In the genomic region with DNA sequence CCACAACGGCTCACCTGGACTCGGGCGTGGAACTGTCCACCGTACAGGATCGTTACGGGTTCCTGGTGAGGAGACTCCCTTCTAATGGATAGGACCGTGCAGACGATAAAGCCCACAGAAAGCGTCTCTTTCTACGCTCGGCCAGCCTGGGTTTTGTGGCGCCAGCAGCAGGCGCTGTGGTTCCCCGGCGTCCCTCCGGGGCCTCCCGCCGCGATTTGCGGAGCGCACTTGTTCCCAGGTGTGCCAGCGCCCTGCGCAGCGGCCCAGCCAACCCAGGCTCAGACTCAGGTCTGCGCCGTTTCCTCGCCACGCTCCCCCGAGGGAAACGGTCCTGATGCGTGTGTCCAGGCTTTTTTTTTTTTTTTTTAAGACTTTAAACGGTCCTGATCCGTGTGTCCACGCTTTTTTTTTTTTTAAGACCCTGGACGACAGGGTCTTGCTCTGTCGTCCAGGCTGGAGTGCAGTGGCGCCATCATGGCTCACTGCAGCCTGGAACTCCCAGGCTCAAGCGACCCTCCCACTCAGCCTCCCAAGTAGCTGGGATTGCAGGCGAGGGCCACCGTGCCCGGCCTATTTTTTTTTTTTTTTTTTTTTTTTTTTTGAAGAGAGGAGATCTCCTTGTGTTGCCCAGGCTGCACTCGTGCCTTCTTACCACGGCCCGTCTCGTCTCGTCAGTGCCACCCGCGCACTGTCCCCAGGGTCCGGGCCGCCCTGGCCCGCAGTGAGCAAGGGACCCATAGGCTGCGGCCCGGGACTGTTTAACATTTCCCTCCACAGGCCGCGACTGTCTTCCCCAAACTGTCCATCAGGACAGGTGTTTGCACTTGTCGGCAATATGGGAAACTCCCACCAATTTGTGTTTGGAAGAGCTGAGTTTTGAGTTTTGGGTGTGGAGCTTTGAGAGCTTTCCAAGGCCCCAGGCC, we compare ENCODE assay signal across 8 cellular contexts. TPM values are rescaled to one million over a fixed set of nuclear protein-coding genes. Genes with fewer than 3 reads are reported as not detected.
DNase-seq lines count a peak whose midpoint lies in the region; ATAC-seq, FAIRE-seq and TF ChIP-seq lines count a peak whose summit lies in the region.

No MANE protein-coding gene starts in this region.

- H3K27me3 Mint-ChIP-seq in naive thymus-derived CD4-positive, alpha-beta T cell: peaks cover 24 to 65% (median 53%) of the 10 kb centered on the region in 5 donors

- H3K9ac ChIP-seq in K562 (ENCODE audit: insufficient read depth in 1 of 2, low read depth in 2 of 2, low read length in 2 of 2): peak overlapping the region in 1 of 2 experiments; percentile 68; a peak in 2 of 4 replicates

- ATAC-seq in K562: peak; percentile 97
- peak; percentile 78 for ATAC-seq in naive thymus-derived CD4-positive, alpha-beta T cell
- no peak for ATAC-seq in GM19467 (IDR thresholded peaks at IDR 0.05; ENCODE audit: unreplicated experiment)
- ATAC-seq in GM19035 (IDR thresholded peaks at IDR 0.05; ENCODE audit: unreplicated experiment): no peak

- TF ChIP-seq POLR2A in K562 (conservative IDR thresholded peaks at IDR 0.05): no peak

- BruUV-seq in K562 (replicated peaks; lab: Mats Ljungman, UMichigan): no TSS peak

- H3K4me2 ChIP-seq in K562 (ENCODE audit: insufficient read depth, low read length): peak overlapping the region; percentile 31; the same call in 1 of the 2 replicates

- in situ Hi-C loops in K562 (cut with MboI): no loop called here

- no peaks in the 10 kb centered on the region for H4K20me1 ChIP-seq in K562 (replicated peaks; ENCODE audit: control insufficient read depth, insufficient read depth, low read length)

- DNase-seq in NCI-H526 treated with DMSO at 0.1 percent for 48 hours (lab: John Stamatoyannopoulos, UW) (peak; percentile 79), K562 (ENCODE audit: extremely low read depth in 1 of 4, low spot score in 3 of 4) (peak in 3 of 4 experiments; percentile 17 to 63 (median 54)), NCI-H2029 (lab: John Stamatoyannopoulos, UW) (no peak), dorsolateral prefrontal cortex (no peak)
- DNase-seq in naive thymus-derived CD4-positive, alpha-beta T cell: peak in 5 of 9 donors; percentile 22 to 44 (median 33)

- no peak overlapping the region for H3K27ac Mint-ChIP-seq in naive thymus-derived CD4-positive, alpha-beta T cell

- H3K4me3 ChIP-seq in K562: no peak overlapping the region
- no peak overlapping the region for H3K4me3 ChIP-seq in naive thymus-derived CD4-positive, alpha-beta T cell (ENCODE audit: low read length)
- peak overlapping the region in 20 of 59 donors; percentile 1 to 43 (median 15) for H3K4me3 ChIP-seq in dorsolateral prefrontal cortex

- H3K27me3 ChIP-seq in K562 (ENCODE audit: control insufficient read depth in 2 of 2, insufficient read depth in 2 of 2, low read length in 2 of 2) (peaks cover 4 to 16% of the 10 kb centered on the region in 2 experiments; a peak in 3 of 5 replicates), dorsolateral prefrontal cortex (peaks cover 0 to 87% (median 55%) of the 10 kb centered on the region in 45 donors)
- H3K27me3 ChIP-seq in naive thymus-derived CD4-positive, alpha-beta T cell (ENCODE audit: control insufficient read depth in 2 of 2, insufficient read depth in 2 of 2, low read length in 2 of 2): peaks cover 0 to 6% of the 10 kb centered on the region in 2 donors

- no peaks in the 10 kb centered on the region for H3K36me3 ChIP-seq in K562 (ENCODE audit: control insufficient read depth, insufficient read depth, low read length)
- no peaks in the 10 kb centered on the region for H3K36me3 ChIP-seq in naive thymus-derived CD4-positive, alpha-beta T cell (ENCODE audit: control insufficient read depth in 2 of 3, insufficient read depth in 3 of 3, low read length in 3 of 3)

- peak; percentile 40 for FAIRE-seq in K562 (lab: Jason Lieb, UNC)

- intact Hi-C loops in K562 (cut with micrococcal nuclease): no loop called here
- intact Hi-C loops in naive thymus-derived CD4-positive, alpha-beta T cell (cut with micrococcal nuclease): no loop called here
- intact Hi-C loops in dorsolateral prefrontal cortex (cut with DNase I): no loop called here

- no peaks in the 10 kb centered on the region for H3K9me3 ChIP-seq in K562 (replicated peaks; ENCODE audit: control insufficient read depth, insufficient read depth, low read depth, low read length)
- no peaks in the 10 kb centered on the region for H3K9me3 ChIP-seq in naive thymus-derived CD4-positive, alpha-beta T cell (ENCODE audit: control insufficient read depth in 2 of 3, low read length in 3 of 3)

- H3K9me1 ChIP-seq in K562 (ENCODE audit: control insufficient read depth, insufficient read depth, low read length): no peaks in the 10 kb centered on the region

- H2AFZ ChIP-seq in K562 (ENCODE audit: low read depth, low read length): peak overlapping the region; percentile 12; the same call in 1 of the 2 replicates

- peak; percentile 82 for TF ChIP-seq CTCF in GM12872 (IDR thresholded peaks at IDR 0.05; ENCODE audit: insufficient read depth, low read depth, low read length)
- TF ChIP-seq CTCF in K562 (IDR thresholded peaks at IDR 0.05 in 2 of 3, conservative IDR thresholded peaks at IDR 0.05 in 1 of 3; ENCODE audit: insufficient read depth in 2 of 3, low read depth in 1 of 3, low read length in 3 of 3): peak; percentile 59 to 70 (median 65)
- TF ChIP-seq CTCF in dorsolateral prefrontal cortex (IDR thresholded peaks at IDR 0.05 in 54 of 56, conservative IDR thresholded peaks at IDR 0.05 in 2 of 56; ENCODE audit: low read depth in 1 of 56, partially characterized antibody in 56 of 56): peak in 10 of 56 donors; percentile 13 to 37 (median 20)

- TF ChIP-seq RAD21 in K562 (CRISPR knock-in tag; conservative IDR thresholded peaks at IDR 0.05 in 1 of 2, IDR thresholded peaks at IDR 0.05 in 1 of 2): peak in 1 of 2 experiments; percentile 45; a peak in 2 of 4 replicates

- H3K4me1 Mint-ChIP-seq in naive thymus-derived CD4-positive, alpha-beta T cell: peaks cover 0 to 9% (median 6%) of the 10 kb centered on the region in 7 donors

- WGBS in K562 (ENCODE audit: insufficient coverage, low coverage, missing lambda C conversion rate): 19% methylated on average over 37 of the region's 56 CpGs

- peaks cover 0 to 4% (median 0%) of the 10 kb centered on the region in 11 donors for H3K9me3 Mint-ChIP-seq in naive thymus-derived CD4-positive, alpha-beta T cell

- peak overlapping the region in 6 of 10 donors; percentile 14 to 43 (median 32) for H3K4me3 Mint-ChIP-seq in naive thymus-derived CD4-positive, alpha-beta T cell

- no peaks in the 10 kb centered on the region for H3K79me2 ChIP-seq in K562 (ENCODE audit: control insufficient read depth, insufficient read depth, low read length)

- POLR2A ChIA-PET in K562 (lab: Yijun Ruan, JAX): no interaction called here
- POLR2A ChIA-PET in naive thymus-derived CD4-positive, alpha-beta T cell (lab: Charles Lee): no interaction called here

- H3K27ac ChIP-seq in K562 (ENCODE audit: extremely low read depth, low read depth, low read length) (no peak overlapping the region), dorsolateral prefrontal cortex (no peak overlapping the region)
- no peak overlapping the region for H3K27ac ChIP-seq in naive thymus-derived CD4-positive, alpha-beta T cell (ENCODE audit: low read depth, low read length)

- no peak for TF ChIP-seq EP300 in K562 (IDR thresholded peaks at IDR 0.05; ENCODE audit: low read length)

- CTCF ChIA-PET in K562 (lab: Yijun Ruan, JAX; ENCODE audit: low intra/inter-chr PET ratio): no interaction called here
- CTCF ChIA-PET in naive thymus-derived CD4-positive, alpha-beta T cell (lab: Charles Lee): no interaction called here

- H3K4me1 ChIP-seq in K562 (replicated peaks in 1 of 2; ENCODE audit: control insufficient read depth in 2 of 2, insufficient read depth in 2 of 2, low read length in 2 of 2): peaks cover 0 to 9% of the 10 kb centered on the region in 2 experiments; a peak in 2 of 5 replicates
- peaks cover 0 to 4% of the 10 kb centered on the region in 2 donors for H3K4me1 ChIP-seq in naive thymus-derived CD4-positive, alpha-beta T cell (ENCODE audit: control insufficient read depth in 2 of 2, insufficient read depth in 2 of 2, low read length in 2 of 2)

- no peaks in the 10 kb centered on the region for H3K36me3 Mint-ChIP-seq in naive thymus-derived CD4-positive, alpha-beta T cell

RNA-seq across cellular contexts. Expression of a gene that starts 23.8 kb away (rescaled TPM):
- 0.07 TPM in 1 of 2 replicates, not detected in the other for total RNA-seq in K562 (2011; cell fraction: chromatin; rRNA removed; ENCODE audit: low replicate concordance)
- total RNA-seq in K562 (2011; cell fraction: nucleolus; rRNA removed): 0.13 and 0.17 TPM in 2 replicates
- 0.15 and 0.31 TPM in 2 replicates for total RNA-seq in K562 (2011; cell fraction: nucleoplasm; rRNA removed)
- total RNA-seq in K562 (2014; rRNA removed) (not detected in 2 replicates), K562 (2014; rRNA removed; fragmentation: Illumina TruSeq; extraction: Trizol) (0.04 TPM in 1 of 2 replicates, not detected in the other), K562 (2015; rRNA removed; fragmentation: Illumina TruSeq; extraction: Trizol) (0.04 TPM in 1 of 2 replicates, not detected in the other), K562 (2021) (0.02 and 0.04 TPM in 2 replicates), dorsolateral prefrontal cortex (under 1 TPM in 24 of 120 experiments, not detected in 96; 0.07 to 0.24 (median 0.12) TPM)
- polyA plus RNA-seq in K562 (2011; rRNA removed) (0.03 and 0.13 TPM in 2 replicates), K562 (2014; fragmentation: Illumina TruSeq; extraction: Trizol) (0.03 TPM in 2 replicates), K562 (2014; fragmentation: Nextera tagmentation; extraction: Ambion mirVana) (not detected), K562 (2014; rRNA removed) (not detected in 2 replicates)
- polyA plus RNA-seq in K562 (2011; cell fraction: cytosol; rRNA removed): 0.01 and 0.18 TPM in 2 replicates
- polyA plus RNA-seq in K562 (2011; cell fraction: nucleus; rRNA removed): 0.07 TPM in 1 of 2 replicates, not detected in the other
- 0.12 TPM in 1 of 2 replicates, not detected in the other for polyA plus RNA-seq in K562 (2012)
- polyA minus RNA-seq in K562 (2011; rRNA and poly(A)+ RNA removed): 0.03 and 0.28 TPM in 2 replicates
- polyA minus RNA-seq in K562 (2011; cell fraction: cytosol; rRNA and poly(A)+ RNA removed): 0.38 TPM in 1 of 2 replicates, not detected in the other
- 0.13 TPM in 1 of 2 replicates, not detected in the other for polyA minus RNA-seq in K562 (2011; cell fraction: nucleus; rRNA and poly(A)+ RNA removed)
- total RNA-seq in naive thymus-derived CD4-positive, alpha-beta T cell: under 1 TPM in 3 of 5 experiments, not detected in 2; 0.05 to 0.17 (median 0.08) TPM
- polyA plus RNA-seq in naive thymus-derived CD4-positive, alpha-beta T cell: under 1 TPM in 1 of 2 donors, not detected in 1; 0.06 TPM

RNA-seq across cellular contexts. Expression of a gene that starts 55.7 kb away (rescaled TPM):
- not detected in 2 replicates for total RNA-seq in K562 (2011; cell fraction: chromatin; rRNA removed; ENCODE audit: low replicate concordance)
- total RNA-seq in K562 (2011; cell fraction: nucleolus; rRNA removed): not detected in 2 replicates
- not detected in 2 replicates for total RNA-seq in K562 (2011; cell fraction: nucleoplasm; rRNA removed)
- total RNA-seq in K562 (2014; rRNA removed) (not detected in 2 replicates), K562 (2014; rRNA removed; fragmentation: Illumina TruSeq; extraction: Trizol) (not detected in 2 replicates), K562 (2015; rRNA removed; fragmentation: Illumina TruSeq; extraction: Trizol) (not detected in 2 replicates), K562 (2021) (0.07 TPM in 1 of 2 replicates, not detected in the other), dorsolateral prefrontal cortex (1 to 10 TPM in 82 of 120 experiments, under 1 TPM in 36, not detected in 2; 0.29 to 7.3 (median 1.4) TPM)
- polyA plus RNA-seq in K562 (2011; rRNA removed) (not detected in 2 replicates), K562 (2014; fragmentation: Illumina TruSeq; extraction: Trizol) (not detected in 2 replicates), K562 (2014; fragmentation: Nextera tagmentation; extraction: Ambion mirVana) (not detected), K562 (2014; rRNA removed) (not detected in 2 replicates)
- not detected in 2 replicates for polyA plus RNA-seq in K562 (2011; cell fraction: cytosol; rRNA removed)
- polyA plus RNA-seq in K562 (2011; cell fraction: nucleus; rRNA removed): not detected in 2 replicates
- not detected in 2 replicates for polyA plus RNA-seq in K562 (2012)
- polyA minus RNA-seq in K562 (2011; rRNA and poly(A)+ RNA removed): not detected in 2 replicates
- not detected in 2 replicates for polyA minus RNA-seq in K562 (2011; cell fraction: cytosol; rRNA and poly(A)+ RNA removed)
- polyA minus RNA-seq in K562 (2011; cell fraction: nucleus; rRNA and poly(A)+ RNA removed): not detected in 2 replicates
- 1 to 10 TPM in 1 of 5 experiments, under 1 TPM in 2, not detected in 2; 0.13 to 3.6 (median 0.22) TPM for total RNA-seq in naive thymus-derived CD4-positive, alpha-beta T cell
- not detected for polyA plus RNA-seq in naive thymus-derived CD4-positive, alpha-beta T cell

Comparison
In these comparisons a context has a peak if more than half of its experiments do, and no peak if none do; other contexts are left out.
1. DNase-seq: peak in NCI-H526 treated with DMSO at 0.1 percent for 48 hours (single experiment), K562 (3 of 4) and naive thymus-derived CD4-positive, alpha-beta T cell (5 of 9); none in NCI-H2029 (single experiment) and dorsolateral prefrontal cortex (0 of 10).
2. ATAC-seq: peak in K562 (single experiment) and naive thymus-derived CD4-positive, alpha-beta T cell (single experiment); none in GM19467 (single experiment) and GM19035 (single experiment).